Comparison of ENCODE assay signal across 8 cellular contexts in the genomic region with DNA sequence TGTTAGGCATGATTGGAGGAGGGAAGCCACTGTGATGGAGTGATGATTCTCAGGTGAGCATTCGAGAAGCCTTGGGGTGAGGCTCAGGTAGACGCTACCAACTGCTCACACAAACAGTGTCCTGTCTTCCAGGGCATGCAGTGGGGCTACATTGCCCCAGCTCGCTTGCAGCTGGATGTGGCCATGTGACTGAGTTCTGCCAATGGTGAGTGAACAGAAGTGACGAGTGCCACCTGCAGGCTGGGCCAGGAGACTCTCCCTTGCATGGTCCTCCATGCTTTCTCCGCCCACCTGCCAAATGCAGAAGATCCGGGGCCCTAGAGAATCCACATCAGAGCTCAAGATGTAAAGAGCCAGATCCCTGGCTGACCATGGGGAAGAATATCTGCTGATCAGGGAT.
DNase-seq lines count a peak whose midpoint lies in the region; ATAC-seq, FAIRE-seq and TF ChIP-seq lines count a peak whose summit lies in the region.
"Had no signal": no experiment of that assay in that cellular context is flagged by ENCODE, and none has a peak within 500 bp of the region (broad histone marks: within the 10 kb centered on the region; RNA-seq: fewer than 3 reads in every experiment).

No MANE protein-coding gene starts in this region.

- H3K4me3 Mint-ChIP-seq in activated naive CD4-positive, alpha-beta T cell treated with anti-CD3 and anti-CD28 coated beads for 36 hours = no peak overlapping the region
- no peak overlapping the region for H3K4me3 Mint-ChIP-seq in natural killer cell treated with Interleukin-12 subunit alpha and Interleukin-12 subunit beta and Interleukin-15 and Interleukin-18, amount 100 ng/mL, for 72 hours
- H3K4me3 Mint-ChIP-seq: T-helper 1 cell treated with Interleukin-12 subunit alpha and Interleukin-12 subunit beta and Interleukin-4 antibody, amounts not matched to agents 30 μg/mL and 1 μg/mL, for 36 hours had no signal

- H3K4me1 ChIP-seq in MM.1S (ENCODE audit: low read length) (no peaks in the 10 kb centered on the region), sigmoid colon (peaks cover 0 to 13% (median 0%) of the 10 kb centered on the region in 4 donors)

- no peak overlapping the region for H3K27ac ChIP-seq in MM.1S (ENCODE audit: low read length)
- H3K27ac ChIP-seq in sigmoid colon = no peak overlapping the region

- no peaks in the 10 kb centered on the region for H3K36me3 ChIP-seq in MM.1S (replicated peaks; ENCODE audit: insufficient read depth, low read length)
- no peaks in the 10 kb centered on the region for H3K36me3 ChIP-seq in sigmoid colon

- H3K9me2 ChIP-seq in MM.1S (replicated peaks; ENCODE audit: insufficient read depth, low read length) = no peaks in the 10 kb centered on the region

- no peak for TF ChIP-seq EP300 in sigmoid colon (IDR thresholded peaks at IDR 0.05)

- intact Hi-C loops in activated naive CD4-positive, alpha-beta T cell treated with anti-CD3 and anti-CD28 coated beads for 36 hours (cut with micrococcal nuclease) = no loop called here
- intact Hi-C loops in sigmoid colon (cut with DNase I) = no loop called here

- no peaks in the 10 kb centered on the region for H4K20me1 ChIP-seq in MM.1S (ENCODE audit: insufficient read depth, low read length)

- 0 out of 2 replicates have a peak overlapping the region, but pooled peaks have one; percentile 14 for H2AFZ ChIP-seq in MM.1S (ENCODE audit: low read length)

- H3K4me1 Mint-ChIP-seq in activated naive CD4-positive, alpha-beta T cell treated with anti-CD3 and anti-CD28 coated beads for 36 hours (ENCODE audit: low read depth) = no peaks in the 10 kb centered on the region
- peaks cover 0 to 7% of the 10 kb centered on the region in 2 donors for H3K4me1 Mint-ChIP-seq in natural killer cell treated with Interleukin-12 subunit alpha and Interleukin-12 subunit beta and Interleukin-15 and Interleukin-18, amount 100 ng/mL, for 72 hours (ENCODE audit: low read depth in 2 of 2)

- FAIRE-seq in GM12891 (lab: Jason Lieb, UNC) = peak; percentile 92

- H3K4me3 ChIP-seq in MM.1S (ENCODE audit: low read length) (no peak overlapping the region), sigmoid colon (no peak overlapping the region)

- TF ChIP-seq CTCF in MM.1S (IDR thresholded peaks at IDR 0.05; ENCODE audit: low read length) = peak; percentile 64
- TF ChIP-seq CTCF in sigmoid colon (IDR thresholded peaks at IDR 0.05) = peak in 1 of 4 experiments; percentile 22

- H3K79me2 ChIP-seq in MM.1S (ENCODE audit: low read length) = no peaks in the 10 kb centered on the region

- H3K9ac ChIP-seq in MM.1S (ENCODE audit: low read length) = no peak overlapping the region

- no peaks in the 10 kb centered on the region for H3K9me3 ChIP-seq in MM.1S (replicated peaks; ENCODE audit: insufficient read depth, low read length)
- no peaks in the 10 kb centered on the region for H3K9me3 ChIP-seq in sigmoid colon

- WGBS in sigmoid colon, 2 donors = 31 to 65% methylated on average over 6 of the region's 6 CpGs

- ATAC-seq in natural killer cell treated with Interleukin-12 subunit alpha and Interleukin-12 subunit beta and Interleukin-15 and Interleukin-18, amount 100 ng/mL, for 72 hours = peak; percentile 50 to 66
- ATAC-seq in GM21390 (IDR thresholded peaks at IDR 0.05; ENCODE audit: unreplicated experiment) (no peak), HG03565 (IDR thresholded peaks at IDR 0.05; ENCODE audit: unreplicated experiment) (no peak)

- H3K27ac Mint-ChIP-seq in activated naive CD4-positive, alpha-beta T cell treated with anti-CD3 and anti-CD28 coated beads for 36 hours = no peak overlapping the region
- H3K27ac Mint-ChIP-seq in natural killer cell treated with Interleukin-12 subunit alpha and Interleukin-12 subunit beta and Interleukin-15 and Interleukin-18, amount 100 ng/mL, for 72 hours = no peak overlapping the region
- H3K27ac Mint-ChIP-seq: T-helper 1 cell treated with Interleukin-12 subunit alpha and Interleukin-12 subunit beta and Interleukin-4 antibody, amounts not matched to agents 30 μg/mL and 1 μg/mL, for 36 hours had no signal

- no peaks in the 10 kb centered on the region for H3K9me3 Mint-ChIP-seq in activated naive CD4-positive, alpha-beta T cell treated with anti-CD3 and anti-CD28 coated beads for 36 hours
- no peaks in the 10 kb centered on the region for H3K9me3 Mint-ChIP-seq in natural killer cell treated with Interleukin-12 subunit alpha and Interleukin-12 subunit beta and Interleukin-15 and Interleukin-18, amount 100 ng/mL, for 72 hours
- H3K9me3 Mint-ChIP-seq: T-helper 1 cell treated with Interleukin-12 subunit alpha and Interleukin-12 subunit beta and Interleukin-4 antibody, amounts not matched to agents 30 μg/mL and 1 μg/mL, for 36 hours had no signal

- CTCF ChIA-PET in activated naive CD4-positive, alpha-beta T cell treated with anti-CD3 and anti-CD28 coated beads for 36 hours (lab: Charles Lee) = interaction anchor here (0.6 to 3.1 kb wide), 3 partner anchors 9 to 232 kb away, joined by 4 to 17 read pairs (median 10); no protein-coding TSS in a partner anchor

- H3K4me2 ChIP-seq in MM.1S (ENCODE audit: low read depth, low read length) = no peak overlapping the region

- H3K27me3 ChIP-seq in MM.1S (replicated peaks; ENCODE audit: insufficient read depth, low read length) (peaks cover 6% of the 10 kb centered on the region; the same call in 1 of the 2 replicates), sigmoid colon (peaks cover 0 to 5% (median 0%) of the 10 kb centered on the region in 3 donors)

- H3F3A ChIP-seq in MM.1S (ENCODE audit: insufficient read depth, low read length) = no peaks in the 10 kb centered on the region

- DNase-seq in GM12891 (ENCODE audit: insufficient read length, low spot score) (peak; percentile 68), MM.1S (peak; percentile 55), sigmoid colon (no peak)
- peak; percentile 72 for DNase-seq in activated naive CD4-positive, alpha-beta T cell treated with anti-CD3 and anti-CD28 coated beads for 36 hours
- peak; percentile 52 for DNase-seq in natural killer cell treated with Interleukin-12 subunit alpha and Interleukin-12 subunit beta and Interleukin-15 and Interleukin-18, amount 100 ng/mL, for 72 hours (ENCODE audit: low spot score)

- no peaks in the 10 kb centered on the region for H3K36me3 Mint-ChIP-seq in activated naive CD4-positive, alpha-beta T cell treated with anti-CD3 and anti-CD28 coated beads for 36 hours (ENCODE audit: low read depth)
- H3K36me3 Mint-ChIP-seq in natural killer cell treated with Interleukin-12 subunit alpha and Interleukin-12 subunit beta and Interleukin-15 and Interleukin-18, amount 100 ng/mL, for 72 hours = no peaks in the 10 kb centered on the region

- TF ChIP-seq POLR2A in GM12891 (IDR thresholded peaks at IDR 0.05; ENCODE audit: low read depth, low read length) = no peak
- TF ChIP-seq POLR2A in sigmoid colon (IDR thresholded peaks at IDR 0.05) = no peak

- H3K27me3 Mint-ChIP-seq in activated naive CD4-positive, alpha-beta T cell treated with anti-CD3 and anti-CD28 coated beads for 36 hours (ENCODE audit: low read depth) = peaks cover 2% of the 10 kb centered on the region
- peaks cover 8 to 26% of the 10 kb centered on the region in 2 donors for H3K27me3 Mint-ChIP-seq in natural killer cell treated with Interleukin-12 subunit alpha and Interleukin-12 subunit beta and Interleukin-15 and Interleukin-18, amount 100 ng/mL, for 72 hours

TF ChIP-seq in GM12891, 5 proteins besides CTCF, POLR2A, EP300 and RAD21:
- TF ChIP-seq SPI1 (IDR thresholded peaks at IDR 0.05; ENCODE audit: low read depth, low read length) (no peak), POLR2AphosphoS5 (IDR thresholded peaks at IDR 0.05; ENCODE audit: low read depth, low read length) (no peak), TAF1 (IDR thresholded peaks at IDR 0.05; ENCODE audit: low read depth, low read length) (no peak), PAX5 (IDR thresholded peaks at IDR 0.05; ENCODE audit: insufficient read depth, low read length, severe bottlenecking) (no peak), POU2F2 (IDR thresholded peaks at IDR 0.05; ENCODE audit: low read depth, low read length) (no peak)
TF ChIP-seq in GM12891: peak in this region for 0.

Comparison
In these comparisons a context has a peak if more than half of its experiments do, and no peak if none do; other contexts are left out.
1. ATAC-seq: peak in natural killer cell treated with Interleukin-12 subunit alpha and Interleukin-12 subunit beta and Interleukin-15 and Interleukin-18, amount 100 ng/mL, for 72 hours (2 of 2); none in GM21390 (single experiment) and HG03565 (single experiment).